In genomic region chr11:106017088-106017487, GRCh38 we compare ENCODE assay signal across 21 cellular contexts.
"Had no signal": no experiment of that assay in that cellular context is flagged by ENCODE, and none has a peak within 500 bp of the region (broad histone marks: within the 10 kb centered on the region; RNA-seq: fewer than 3 reads in every experiment).

No MANE protein-coding gene starts in this region.

- H3K9me3 Mint-ChIP-seq: activated naive CD8-positive, alpha-beta T cell treated with anti-CD3 and anti-CD28 coated beads, Interleukin-2, amount 10 ng/mL, durations not matched to agents 7 days and 5 days; activated T-cell treated with anti-CD3 and anti-CD28 coated beads, Interleukin-2, amount 50 U/mL, for 4 hours; activated T-helper 2 cell treated with anti-CD3 and anti-CD28 coated beads, Interferon-gamma antibody, Interleukin-2, Interleukin-4, amounts not matched to agents 10 μg/mL and 5 μg/mL and 100 μg/mL, durations not matched to agents 14 hours and 24 hours and 36 hours; effector memory CD8-positive, alpha-beta T cell; natural killer cell; WTC11 had no signal

- H3K27ac Mint-ChIP-seq: activated naive CD8-positive, alpha-beta T cell treated with anti-CD3 and anti-CD28 coated beads, Interleukin-2, amount 10 ng/mL, durations not matched to agents 7 days and 5 days; activated T-helper 2 cell treated with anti-CD3 and anti-CD28 coated beads, Interferon-gamma antibody, Interleukin-2, Interleukin-4, amounts not matched to agents 10 μg/mL and 5 μg/mL and 100 μg/mL, durations not matched to agents 14 hours and 24 hours and 36 hours; natural killer cell had no signal

- H3K4me3 Mint-ChIP-seq: activated naive CD8-positive, alpha-beta T cell treated with anti-CD3 and anti-CD28 coated beads, Interleukin-2, amount 10 ng/mL, durations not matched to agents 7 days and 5 days; activated T-cell treated with anti-CD3 and anti-CD28 coated beads, Interleukin-2, amount 50 U/mL, for 4 hours; effector memory CD8-positive, alpha-beta T cell; natural killer cell; WTC11 had no signal

- H3K27me3 ChIP-seq: cardiac muscle cell, esophagus muscularis mucosa, testis, vagina had no signal

- H3K9me3 ChIP-seq: esophagus muscularis mucosa, prostate gland, testis, vagina had no signal

- H3K27ac ChIP-seq: cardiac muscle cell, esophagus muscularis mucosa, prostate gland, testis, vagina had no signal

- DNase-seq: activated CD4-positive, alpha-beta T cell treated with anti-CD3 and anti-CD28 coated beads, Interleukin-2, amount 50 U/mL, for 48 hours; activated CD8-positive, alpha-beta memory T cell treated with anti-CD3 and anti-CD28 coated beads, Interleukin-2, amount 50 U/mL, for 48 hours; activated naive CD4-positive, alpha-beta T cell treated with Interleukin-2 at 50 U/mL for 16 hours; activated naive CD8-positive, alpha-beta T cell treated with anti-CD3 and anti-CD28 coated beads, Interleukin-2, amount 10 ng/mL, durations not matched to agents 7 days and 5 days; activated T-cell treated with anti-CD3 and anti-CD28 coated beads, Interleukin-2, amount 50 U/mL, for 4 hours; amniotic stem cell; effector memory CD8-positive, alpha-beta T cell; hippocampal formation; midbrain; natural killer cell; stimulated activated CD4-positive, alpha-beta T cell treated with anti-CD3 and anti-CD28 coated beads, Interleukin-4, amount 100 ng/mL, for 1 hour; stimulated activated naive CD4-positive, alpha-beta T cell; T-helper 9 cell; testis; trophoblast cell had no signal

- H3K4me1 ChIP-seq: prostate gland had no signal

- H3K27me3 Mint-ChIP-seq: activated naive CD8-positive, alpha-beta T cell treated with anti-CD3 and anti-CD28 coated beads, Interleukin-2, amount 10 ng/mL, durations not matched to agents 7 days and 5 days; effector memory CD8-positive, alpha-beta T cell had no signal

- H3K36me3 Mint-ChIP-seq: natural killer cell had no signal

- H3K36me3 ChIP-seq: cardiac muscle cell, esophagus muscularis mucosa, prostate gland, vagina had no signal

- H3K4me3 ChIP-seq: cardiac muscle cell, esophagus muscularis mucosa, prostate gland, testis, vagina had no signal
